8 cellular contexts compared by ENCODE assay signal in the genomic region with DNA sequence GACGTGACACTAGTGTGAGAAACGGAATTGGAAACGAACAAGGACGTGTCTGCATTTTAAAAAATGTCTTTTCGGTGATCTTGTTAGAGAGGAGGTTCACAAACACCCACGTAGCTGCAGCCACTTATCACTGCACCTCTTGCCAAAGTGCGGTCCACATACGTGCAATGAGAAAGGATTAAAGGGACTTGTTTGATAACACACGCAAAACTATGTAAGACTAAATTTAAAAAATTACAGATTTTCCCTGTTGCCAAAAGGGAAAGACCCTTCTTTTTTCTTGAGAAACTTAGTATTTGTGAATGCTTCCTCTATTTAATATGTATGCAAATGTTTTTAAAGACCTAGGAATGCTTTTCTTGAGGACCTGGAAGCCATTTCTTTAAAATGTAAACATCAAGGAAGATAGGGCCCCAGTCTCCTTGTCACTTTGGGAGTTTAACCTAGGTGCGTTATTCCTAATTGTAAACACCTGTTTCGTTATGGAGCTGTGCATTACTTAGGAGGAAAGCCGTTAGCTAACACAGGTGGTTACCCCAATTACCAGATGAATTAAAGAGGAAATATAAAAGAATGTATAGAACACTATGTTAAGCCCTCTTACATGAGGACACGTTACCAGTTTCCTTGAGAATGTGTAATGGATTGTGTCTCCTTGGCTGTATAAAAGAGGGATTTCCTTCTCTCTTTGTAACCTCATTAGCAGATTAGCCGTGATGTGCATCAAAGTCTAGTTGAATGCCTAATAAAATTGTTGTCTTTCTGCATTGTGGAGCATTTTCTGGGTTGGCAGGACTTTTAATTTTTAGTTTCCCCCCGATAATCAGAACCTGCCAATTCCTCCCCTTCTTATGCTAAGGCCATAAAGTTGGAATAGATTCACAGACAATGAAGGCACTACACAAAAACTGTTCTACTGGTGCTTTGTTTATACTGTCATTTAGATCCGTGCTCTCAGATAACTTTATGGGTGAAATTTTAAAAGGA. TPM values are rescaled to one million over a fixed set of nuclear protein-coding genes. Genes with fewer than 3 reads are reported as not detected.
DNase-seq lines count a peak whose midpoint lies in the region; ATAC-seq, FAIRE-seq and TF ChIP-seq lines count a peak whose summit lies in the region.

No MANE protein-coding gene starts in this region.

- H3K4me1 ChIP-seq in astrocyte (ENCODE audit: insufficient read depth, low read length) (peaks cover 15% of the 10 kb centered on the region), right lobe of liver (peaks cover 0 to 9% (median 3%) of the 10 kb centered on the region in 4 donors), transverse colon (peaks cover 6 to 16% (median 10%) of the 10 kb centered on the region in 4 donors)

- TF ChIP-seq POLR2A in right lobe of liver (IDR thresholded peaks at IDR 0.05) (no peak), transverse colon (IDR thresholded peaks at IDR 0.05) (no peak)

- no peaks in the 10 kb centered on the region for H3K27me3 ChIP-seq in GM06990 (replicated peaks; ENCODE audit: control insufficient read depth, insufficient read depth, low read length)
- no peaks in the 10 kb centered on the region for H3K27me3 ChIP-seq in astrocyte (ENCODE audit: insufficient read depth, low read length)
- no peaks in the 10 kb centered on the region for H3K27me3 ChIP-seq in right lobe of liver
- no peaks in the 10 kb centered on the region for H3K27me3 ChIP-seq in transverse colon

- H2AFZ ChIP-seq in astrocyte (ENCODE audit: low read depth, low read length) = peak overlapping the region; percentile 71

- intact Hi-C loops in right lobe of liver (cut with DNase I) (loop anchor here in 1 of 2 donors (10.0 kb wide), 1 partner anchor 308 kb away; no protein-coding TSS in a partner anchor), transverse colon (cut with DNase I; ENCODE audit: low total_unique reads) (loop anchor here (10.0 kb wide), 1 partner anchor 258 kb away; no protein-coding TSS in a partner anchor)

- H3K36me3 ChIP-seq in GM06990 (ENCODE audit: control insufficient read depth, insufficient read depth, low read length) (no peaks in the 10 kb centered on the region), astrocyte (ENCODE audit: insufficient read depth, low read length) (no peaks in the 10 kb centered on the region), right lobe of liver (no peaks in the 10 kb centered on the region), transverse colon (no peaks in the 10 kb centered on the region)

- H3K27ac ChIP-seq in astrocyte (ENCODE audit: low read depth, low read length) = peak overlapping the region; percentile 96
- H3K27ac ChIP-seq in right lobe of liver = peak overlapping the region; percentile 95 to 97 (median 95)
- peak overlapping the region; percentile 90 to 97 (median 92) for H3K27ac ChIP-seq in transverse colon

- peaks cover 6% of the 10 kb centered on the region for H3K4me1 Mint-ChIP-seq in astrocyte (ENCODE audit: low read depth, unreplicated experiment)

- H3K9ac ChIP-seq in astrocyte (ENCODE audit: low read length) = peak overlapping the region; percentile 94

- ATAC-seq in HG03469 (IDR thresholded peaks at IDR 0.05; ENCODE audit: unreplicated experiment) = peak; percentile 13
- ATAC-seq in right lobe of liver = no peak
- no peak for ATAC-seq in HG02623 (IDR thresholded peaks at IDR 0.05; ENCODE audit: unreplicated experiment)

- no peaks in the 10 kb centered on the region for H3K36me3 Mint-ChIP-seq in astrocyte (ENCODE audit: low read depth, unreplicated experiment)

- FAIRE-seq in astrocyte (lab: Jason Lieb, UNC) = no peak

- TF ChIP-seq CTCF in GM06990 (IDR thresholded peaks at IDR 0.05; ENCODE audit: insufficient read depth, low read length, poor library complexity, severe bottlenecking) (no peak), astrocyte (IDR thresholded peaks at IDR 0.05; ENCODE audit: insufficient read depth, low read depth, low read length) (no peak), right lobe of liver (IDR thresholded peaks at IDR 0.05) (no peak), transverse colon (IDR thresholded peaks at IDR 0.05) (no peak)

- H3K4me3 Mint-ChIP-seq in astrocyte (ENCODE audit: unreplicated experiment) = peak overlapping the region; percentile 83

- H3K79me2 ChIP-seq in astrocyte (ENCODE audit: insufficient read depth, low read length) = no peaks in the 10 kb centered on the region

- peak overlapping the region; percentile 90 for H3K4me2 ChIP-seq in astrocyte (ENCODE audit: low read length)

- TF ChIP-seq EP300 in transverse colon (IDR thresholded peaks at IDR 0.05; ENCODE audit: low read depth) = no peak

- no peak for DNase-seq in GM06990 (ENCODE audit: extremely low read depth, insufficient read length)
- DNase-seq in astrocyte (ENCODE audit: low read depth) = no peak
- no peak for DNase-seq in right lobe of liver
- DNase-seq in transverse colon = no peak
- no peak for DNase-seq in cortex of kidney (lab: John Stamatoyannopoulos, UW)
- no peak for DNase-seq in T1000 (lab: John Stamatoyannopoulos, UW)

- peaks cover 4% of the 10 kb centered on the region for H3K9me3 Mint-ChIP-seq in astrocyte (ENCODE audit: unreplicated experiment)

- in situ Hi-C loops in transverse colon (cut with MboI; ENCODE audit: low pct_ligation_motif_present in 1 of 4, low pct_unique_long_range_greater_than_20kb in 1 of 4, low sequenced_read_pairs in 3 of 4) = loop anchor here in 3 of 4 donors (10.0 to 25.0 kb wide), 4 partner anchors 142 to 265 kb away; partner anchors contain the start of gene SSR3 (in 1 of the 3)

- 32% methylated on average over 15 of the region's 16 CpGs for WGBS in right lobe of liver (ENCODE audit: insufficient coverage, low coverage, low lambda C conversion rate, missing lambda C conversion rate)
- 31 to 40% methylated on average over 12 to 16 of the region's 16 CpGs for WGBS in transverse colon (ENCODE audit: low coverage in 1 of 2), 2 donors

- H3K4me3 ChIP-seq in GM06990 (replicated peaks; ENCODE audit: low read depth, low read length) (peak overlapping the region; percentile 88), astrocyte (ENCODE audit: insufficient read depth, low read depth, low read length) (peak overlapping the region; percentile 64), right lobe of liver (peak overlapping the region; percentile 63 to 78 (median 67)), transverse colon (peak overlapping the region; percentile 55 to 74 (median 56))

- no peaks in the 10 kb centered on the region for H4K20me1 ChIP-seq in astrocyte (ENCODE audit: insufficient read depth, low read length)

- H3K9me3 ChIP-seq in astrocyte (ENCODE audit: insufficient read depth, low read depth, low read length) = no peaks in the 10 kb centered on the region
- H3K9me3 ChIP-seq in right lobe of liver = no peaks in the 10 kb centered on the region
- no peaks in the 10 kb centered on the region for H3K9me3 ChIP-seq in transverse colon

- no peaks in the 10 kb centered on the region for H3K27me3 Mint-ChIP-seq in astrocyte (ENCODE audit: low read depth, unreplicated experiment)

- peak overlapping the region; percentile 97 for H3K27ac Mint-ChIP-seq in astrocyte (ENCODE audit: unreplicated experiment)

RNA-seq across cellular contexts. Expression of gene LEKR1, which starts 1.0 kb away (rescaled TPM):
- total RNA-seq in astrocyte = 0.27 and 0.43 TPM in 2 replicates
- total RNA-seq in right lobe of liver = 1 to 10 TPM in 1 of 6 experiments, under 1 TPM in 3, not detected in 2; 0.49 to 1.4 (median 0.74) TPM
- 1 to 10 TPM in 1 of 4 donors, under 1 TPM in 2, not detected in 1; 0.40 to 3.3 (median 0.96) TPM for total RNA-seq in transverse colon
